Comparison of ENCODE assay signal across 14 cellular contexts in the genomic region with DNA sequence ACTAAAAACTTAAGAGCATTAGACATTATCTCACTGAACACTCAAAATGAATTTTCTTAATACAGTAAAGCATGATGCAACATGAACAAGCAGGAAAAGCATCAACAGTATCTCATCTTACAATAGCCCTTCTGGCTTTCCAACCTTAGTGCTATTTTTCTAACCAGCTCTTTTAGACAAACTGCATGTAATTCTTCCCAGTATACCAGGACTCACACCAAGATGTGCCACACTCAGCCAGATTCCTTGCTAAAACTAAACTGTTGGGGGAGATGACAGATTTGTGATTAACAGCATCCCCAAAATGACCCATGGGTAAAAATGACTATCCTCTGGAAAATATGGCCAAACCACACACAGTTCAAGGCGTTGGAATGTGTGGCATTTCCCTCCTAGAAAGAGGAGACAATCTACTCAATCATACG. TPM values are rescaled to one million over a fixed set of nuclear protein-coding genes. Genes with fewer than 3 reads are reported as not detected.
DNase-seq lines count a peak whose midpoint lies in the region; ATAC-seq and TF ChIP-seq lines count a peak whose summit lies in the region.
"Had no signal": no experiment of that assay in that cellular context is flagged by ENCODE, and none has a peak within 500 bp of the region (broad histone marks: within the 10 kb centered on the region; RNA-seq: fewer than 3 reads in every experiment).

No MANE protein-coding gene starts in this region.

- no peak for TF ChIP-seq CTCF in GM23338 (conservative IDR thresholded peaks at IDR 0.05; ENCODE audit: low read depth in 2 of 2)
- TF ChIP-seq CTCF in fibroblast of the aortic adventitia (IDR thresholded peaks at IDR 0.05; ENCODE audit: insufficient read depth, low read length) = no peak
- no peak for TF ChIP-seq CTCF in smooth muscle cell (IDR thresholded peaks at IDR 0.05; ENCODE audit: borderline replicate concordance, insufficient read depth, poor library complexity, severe bottlenecking)

- H3K36me3 ChIP-seq in GM23338 (ENCODE audit: insufficient read depth) = no peaks in the 10 kb centered on the region; the same call in 1 of the 2 replicates
- no peaks in the 10 kb centered on the region for H3K36me3 ChIP-seq in smooth muscle cell (ENCODE audit: low read depth)

- H3K27ac ChIP-seq in GM23338 (ENCODE audit: low read depth) (peak overlapping the region; percentile 74), smooth muscle cell (ENCODE audit: low read depth) (peak overlapping the region; percentile 32)

- H3K9me3 Mint-ChIP-seq in GM23338 = no peaks in the 10 kb centered on the region
- H3K9me3 Mint-ChIP-seq: IgD-negative memory B cell; stimulated activated naive B cell treated with anti-CD40 and anti-IgM and Interleukin-4, amounts not matched to agents 10 μg/mL and 1 μg/mL and 100 μg/mL, for 72 hours had no signal

- no peak for ATAC-seq in GM23338
- no peak for ATAC-seq in GM21717 (IDR thresholded peaks at IDR 0.05; ENCODE audit: unreplicated experiment)
- ATAC-seq: stimulated activated naive B cell treated with anti-CD40 and anti-IgM and Interleukin-4, amounts not matched to agents 10 μg/mL and 1 μg/mL and 100 μg/mL, for 72 hours had no signal

- H4K20me1 ChIP-seq in GM23338 (replicated peaks; ENCODE audit: insufficient read depth) (no peaks in the 10 kb centered on the region), smooth muscle cell (ENCODE audit: low read depth) (no peaks in the 10 kb centered on the region)

- no peak overlapping the region for H3K9ac ChIP-seq in smooth muscle cell (ENCODE audit: low read depth)

- H3K4me2 ChIP-seq in GM23338 = peak overlapping the region; percentile 22
- H3K4me2 ChIP-seq in smooth muscle cell = peak overlapping the region; percentile 17

- H3K79me2 ChIP-seq in GM23338 (replicated peaks; ENCODE audit: insufficient read depth) (0 out of 2 replicates have a peak, but pooled peaks cover 4% of the 10 kb centered on the region), smooth muscle cell (ENCODE audit: low read depth) (no peaks in the 10 kb centered on the region)

- H3K27me3 ChIP-seq in GM23338 (ENCODE audit: insufficient read depth) (no peaks in the 10 kb centered on the region), smooth muscle cell (ENCODE audit: low read depth) (no peaks in the 10 kb centered on the region)

- no peaks in the 10 kb centered on the region for H3K9me2 ChIP-seq in GM23338 (ENCODE audit: insufficient read depth)

- peaks cover 3% of the 10 kb centered on the region for H3K27me3 Mint-ChIP-seq in GM23338 (ENCODE audit: insufficient read depth, low read depth, poor library complexity)
- H3K27me3 Mint-ChIP-seq: IgD-negative memory B cell; stimulated activated naive B cell treated with anti-CD40 and anti-IgM and Interleukin-4, amounts not matched to agents 10 μg/mL and 1 μg/mL and 100 μg/mL, for 72 hours had no signal

- no peaks in the 10 kb centered on the region for H3F3A ChIP-seq in GM23338 (replicated peaks; ENCODE audit: low read depth)
- H3F3A ChIP-seq in smooth muscle cell (ENCODE audit: low read depth) = peaks cover 13% of the 10 kb centered on the region

- H3K9me3 ChIP-seq in smooth muscle cell (replicated peaks; ENCODE audit: low read depth) = no peaks in the 10 kb centered on the region

- DNase-seq in GM23338 (ENCODE audit: low spot score) (no peak), SW 1271 (lab: John Stamatoyannopoulos, UW) (peak; percentile 53 to 81), fibroblast of the aortic adventitia (ENCODE audit: low read depth) (peak; percentile 94), smooth muscle cell (lab: John Stamatoyannopoulos, UW; ENCODE audit: unreplicated experiment) (no peak), NCI-H2107 (lab: John Stamatoyannopoulos, UW) (no peak), NCI-H82 treated with DMSO at 0.1 percent for 48 hours (lab: John Stamatoyannopoulos, UW; ENCODE audit: unreplicated experiment) (no peak), mesenteric fat pad (ENCODE audit: low spot score) (no peak)
- DNase-seq: DMS79 treated with DMSO at 0.1 percent for 48 hours; effector memory CD4-positive, alpha-beta T cell; NCI-H526; stimulated activated naive B cell treated with anti-CD40 and anti-IgM and Interleukin-4, amounts not matched to agents 10 μg/mL and 1 μg/mL and 100 μg/mL, for 72 hours; T-helper 9 cell had no signal

- H3K4me3 Mint-ChIP-seq in GM23338 = no peak overlapping the region
- H3K4me3 Mint-ChIP-seq: IgD-negative memory B cell; stimulated activated naive B cell treated with anti-CD40 and anti-IgM and Interleukin-4, amounts not matched to agents 10 μg/mL and 1 μg/mL and 100 μg/mL, for 72 hours had no signal

- H3K4me3 ChIP-seq in GM23338 (no peak overlapping the region), fibroblast of the aortic adventitia (ENCODE audit: low read depth, low read length) (peak overlapping the region; percentile 3), smooth muscle cell (no peak overlapping the region)

- H3K4me1 ChIP-seq in GM23338 (ENCODE audit: insufficient read depth) (peaks cover 19% of the 10 kb centered on the region), smooth muscle cell (ENCODE audit: low read depth) (peaks cover 25% of the 10 kb centered on the region)

- H3K36me3 Mint-ChIP-seq in GM23338 (ENCODE audit: low read depth) = peaks cover 3% of the 10 kb centered on the region; the same call in 2 of the 3 replicates
- H3K36me3 Mint-ChIP-seq: IgD-negative memory B cell had no signal

- no peak overlapping the region for H2AFZ ChIP-seq in GM23338
- H2AFZ ChIP-seq in smooth muscle cell (ENCODE audit: low read depth) = no peak overlapping the region

- H3K4me1 Mint-ChIP-seq in GM23338 = peaks cover 23% of the 10 kb centered on the region
- H3K4me1 Mint-ChIP-seq: stimulated activated naive B cell treated with anti-CD40 and anti-IgM and Interleukin-4, amounts not matched to agents 10 μg/mL and 1 μg/mL and 100 μg/mL, for 72 hours had no signal

- WGBS in smooth muscle cell (ENCODE audit: low lambda C conversion rate) = 20% methylated on average over 2 of the region's 2 CpGs

- H3K27ac Mint-ChIP-seq in GM23338 = 0 out of 2 replicates have a peak overlapping the region, but pooled peaks have one; percentile 64
- H3K27ac Mint-ChIP-seq: IgD-negative memory B cell; stimulated activated naive B cell treated with anti-CD40 and anti-IgM and Interleukin-4, amounts not matched to agents 10 μg/mL and 1 μg/mL and 100 μg/mL, for 72 hours had no signal

TF ChIP-seq in GM23338, 12 proteins besides CTCF, POLR2A, EP300 and RAD21 (continues in another document):
- no peak for TF ChIP-seq JUNB (IDR thresholded peaks at IDR 0.05; ENCODE audit: unreplicated experiment)
- TF ChIP-seq NANOG (IDR thresholded peaks at IDR 0.05; ENCODE audit: borderline replicate concordance) = no peak

RNA-seq across cellular contexts. Expression of a gene that starts 36.2 kb away (rescaled TPM):
- total RNA-seq in GM23338 (2014; rRNA removed; shearing (Covaris generic)) = 60.5 and 81.6 TPM in 2 replicates
- polyA plus RNA-seq in GM23338 (2016; fragmentation: Nextera tagmentation; extraction: Ambion mirVana) (48.7 and 51.5 TPM in 2 replicates), smooth muscle cell (18.6 and 25.5 TPM in 2 replicates)
- total RNA-seq in fibroblast of the aortic adventitia (ENCODE audit: low replicate concordance) (24.3 and 45.1 TPM in 2 replicates), smooth muscle cell (22.6 and 34.9 TPM in 2 replicates), mesenteric fat pad (20.0 TPM)

Comparison
In these comparisons a context has a peak if more than half of its experiments do, and no peak if none do; other contexts are left out.
1. DNase-seq: peak in SW 1271 (2 of 2) and fibroblast of the aortic adventitia (single experiment); none in GM23338 (single experiment), smooth muscle cell (single experiment), NCI-H2107 (single experiment), NCI-H82 treated with DMSO at 0.1 percent for 48 hours (single experiment) and mesenteric fat pad (single experiment).